ENCODE assay signal across 18 cellular contexts in the genomic region with DNA sequence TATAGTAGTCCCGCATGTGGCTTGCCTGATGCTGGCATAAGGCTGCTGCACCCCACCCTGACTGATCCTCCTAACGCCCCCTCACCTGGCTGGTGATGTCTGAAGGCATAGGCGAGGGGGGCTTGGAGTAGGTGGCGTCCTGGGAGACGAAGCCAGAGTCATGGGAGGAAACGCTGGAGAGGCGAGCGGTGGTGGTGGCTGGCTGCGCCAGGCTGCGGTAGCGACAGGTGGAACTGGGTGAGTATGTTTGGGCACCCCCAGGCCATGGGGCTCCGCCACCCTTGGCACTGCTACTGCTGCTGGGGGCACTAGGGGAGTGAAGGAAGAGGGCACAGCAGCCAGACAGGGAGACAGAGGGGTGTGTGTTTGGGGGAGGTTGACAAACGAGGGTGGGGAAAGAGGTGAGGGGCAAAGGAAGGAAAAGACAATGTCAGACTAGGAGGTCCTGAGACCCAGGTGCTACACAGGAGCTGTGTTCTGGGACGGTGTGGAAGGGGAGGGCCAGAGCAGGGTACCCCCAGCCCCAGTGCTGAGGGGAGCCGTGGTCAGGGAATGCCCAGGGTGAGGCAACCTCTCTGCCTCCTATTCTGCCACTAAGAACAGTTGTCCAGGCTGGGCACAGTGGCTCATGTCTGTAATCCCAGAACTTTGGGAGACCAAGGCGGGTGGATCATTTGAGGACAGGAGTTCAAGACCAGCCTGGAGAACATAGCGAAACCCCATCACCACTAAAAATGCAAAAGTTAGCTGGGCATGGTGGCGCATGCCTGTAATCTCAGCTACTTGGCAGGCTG. TPM values are rescaled to one million over a fixed set of nuclear protein-coding genes. Genes with fewer than 3 reads are reported as not detected.
"Had no signal": no experiment of that assay in that cellular context is flagged by ENCODE, and none has a peak within 500 bp of the region (broad histone marks: within the 10 kb centered on the region; RNA-seq: fewer than 3 reads in every experiment).

No MANE protein-coding gene starts in this region.

- H3K4me3 ChIP-seq: ascending aorta, heart right ventricle, lower lobe of right lung, thoracic aorta, upper lobe of right lung had no signal

- H3K27ac ChIP-seq: ascending aorta, heart right ventricle, lower lobe of right lung, thoracic aorta, upper lobe of right lung had no signal

- H3K4me1 Mint-ChIP-seq: activated naive CD8-positive, alpha-beta T cell treated with anti-CD3 and anti-CD28 coated beads, Interleukin-2, amount 50 U/mL, for 24 hours; stimulated activated naive B cell treated with anti-CD40 and anti-IgM and Interleukin-4, amounts not matched to agents 10 μg/mL and 1 μg/mL and 100 μg/mL, for 72 hours had no signal

- H3K27me3 ChIP-seq: ascending aorta, heart right ventricle, upper lobe of right lung had no signal

- ATAC-seq: activated CD4-positive, CD25-positive, alpha-beta regulatory T cell treated with anti-CD3 and anti-CD28 coated beads, Interleukin-2, amount 50 U/mL, for 24 hours; activated CD8-positive, alpha-beta T cell treated with anti-CD3 and anti-CD28 coated beads, Interleukin-2, amount 10 ng/mL, durations not matched to agents 7 days and 5 days; activated naive CD8-positive, alpha-beta T cell treated with anti-CD3 and anti-CD28 coated beads, Interleukin-2, amount 50 U/mL, for 24 hours; esophagus mucosa; heart right ventricle; lower lobe of right lung; stimulated activated naive B cell treated with anti-CD40 and anti-IgM and Interleukin-4, amounts not matched to agents 10 μg/mL and 1 μg/mL and 100 μg/mL, for 72 hours; upper lobe of right lung had no signal

- H3K36me3 Mint-ChIP-seq: stimulated activated naive B cell treated with anti-CD40 and anti-IgM and Interleukin-4, amounts not matched to agents 10 μg/mL and 1 μg/mL and 100 μg/mL, for 72 hours had no signal

- H3K4me1 ChIP-seq: ascending aorta, lower lobe of right lung, upper lobe of right lung had no signal

- H3K4me3 Mint-ChIP-seq: activated CD4-positive, alpha-beta T cell treated with anti-CD3 and anti-CD28 coated beads, Interleukin-2, amount 10 ng/mL, durations not matched to agents 7 days and 5 days; activated CD8-positive, alpha-beta T cell treated with anti-CD3 and anti-CD28 coated beads, Interleukin-2, amount 10 ng/mL, durations not matched to agents 7 days and 5 days; activated naive CD4-positive, alpha-beta T cell treated with anti-CD3 and anti-CD28 coated beads for 36 hours; activated naive CD8-positive, alpha-beta T cell treated with anti-CD3 and anti-CD28 coated beads, Interleukin-2, amount 50 U/mL, for 24 hours; activated T-cell treated with anti-CD3 and anti-CD28 coated beads, Interleukin-2, amount 50 U/mL, for 24 hours; nephron; stimulated activated naive B cell treated with anti-CD40 and anti-IgM and Interleukin-4, amounts not matched to agents 10 μg/mL and 1 μg/mL and 100 μg/mL, for 72 hours had no signal

- DNase-seq: activated CD4-positive, alpha-beta T cell treated with anti-CD3 and anti-CD28 coated beads, Interleukin-2, amount 10 ng/mL, durations not matched to agents 7 days and 5 days; activated CD8-positive, alpha-beta T cell treated with anti-CD3 and anti-CD28 coated beads, Interleukin-2, amount 10 ng/mL, durations not matched to agents 7 days and 5 days; activated naive CD4-positive, alpha-beta T cell treated with anti-CD3 and anti-CD28 coated beads for 36 hours; activated naive CD8-positive, alpha-beta T cell treated with anti-CD3 and anti-CD28 coated beads, Interleukin-2, amount 50 U/mL, for 24 hours; activated T-cell treated with anti-CD3 and anti-CD28 coated beads, Interleukin-2, amount 50 U/mL, for 24 hours; effector CD8-positive, alpha-beta T cell; heart right ventricle; kidney glomerular epithelial cell; lower lobe of right lung; occipital lobe; stimulated activated naive B cell treated with anti-CD40 and anti-IgM and Interleukin-4, amounts not matched to agents 10 μg/mL and 1 μg/mL and 100 μg/mL, for 72 hours; upper lobe of right lung had no signal

- H3K27ac Mint-ChIP-seq: activated CD8-positive, alpha-beta T cell treated with anti-CD3 and anti-CD28 coated beads, Interleukin-2, amount 10 ng/mL, durations not matched to agents 7 days and 5 days; activated naive CD4-positive, alpha-beta T cell treated with anti-CD3 and anti-CD28 coated beads for 36 hours; activated naive CD8-positive, alpha-beta T cell treated with anti-CD3 and anti-CD28 coated beads, Interleukin-2, amount 50 U/mL, for 24 hours; activated T-cell treated with anti-CD3 and anti-CD28 coated beads, Interleukin-2, amount 50 U/mL, for 24 hours; stimulated activated naive B cell treated with anti-CD40 and anti-IgM and Interleukin-4, amounts not matched to agents 10 μg/mL and 1 μg/mL and 100 μg/mL, for 72 hours had no signal

- H3K27me3 Mint-ChIP-seq: activated CD4-positive, alpha-beta T cell treated with anti-CD3 and anti-CD28 coated beads, Interleukin-2, amount 10 ng/mL, durations not matched to agents 7 days and 5 days; activated naive CD8-positive, alpha-beta T cell treated with anti-CD3 and anti-CD28 coated beads, Interleukin-2, amount 50 U/mL, for 24 hours; activated T-cell treated with anti-CD3 and anti-CD28 coated beads, Interleukin-2, amount 50 U/mL, for 24 hours; stimulated activated naive B cell treated with anti-CD40 and anti-IgM and Interleukin-4, amounts not matched to agents 10 μg/mL and 1 μg/mL and 100 μg/mL, for 72 hours had no signal

- H3K9me3 Mint-ChIP-seq: activated CD4-positive, alpha-beta T cell treated with anti-CD3 and anti-CD28 coated beads, Interleukin-2, amount 10 ng/mL, durations not matched to agents 7 days and 5 days; activated naive CD4-positive, alpha-beta T cell treated with anti-CD3 and anti-CD28 coated beads for 36 hours; activated naive CD8-positive, alpha-beta T cell treated with anti-CD3 and anti-CD28 coated beads, Interleukin-2, amount 50 U/mL, for 24 hours; activated T-cell treated with anti-CD3 and anti-CD28 coated beads, Interleukin-2, amount 50 U/mL, for 24 hours; stimulated activated naive B cell treated with anti-CD40 and anti-IgM and Interleukin-4, amounts not matched to agents 10 μg/mL and 1 μg/mL and 100 μg/mL, for 72 hours had no signal

- H3K9me3 ChIP-seq: ascending aorta, heart right ventricle, lower lobe of right lung, thoracic aorta, upper lobe of right lung had no signal

RNA-seq across cellular contexts. Expression of a gene that starts 28.1 kb away (rescaled TPM):
- total RNA-seq: activated CD4-positive, alpha-beta T cell treated with anti-CD3 and anti-CD28 coated beads, Interleukin-2, amount 10 ng/mL, durations not matched to agents 7 days and 5 days; activated naive CD4-positive, alpha-beta T cell treated with anti-CD3 and anti-CD28 coated beads for 36 hours; T-helper 1 cell treated with Interleukin-12 subunit alpha and Interleukin-12 subunit beta and Interleukin-4 antibody, amounts not matched to agents 30 ng/mL and 1 ng/mL, for 36 hours had no signal
